ENCODE assay signal across 2 cellular contexts in genomic region chr12:21234395-21234794, GRCh38.
TF ChIP-seq lines count a peak whose summit lies in the region.

No MANE protein-coding gene starts in this region.

TF ChIP-seq in K562, 482 proteins besides CTCF, POLR2A, EP300 and RAD21 (continues in another document):
- no peak for TF ChIP-seq KHSRP (IDR thresholded peaks at IDR 0.05)
- no peak for TF ChIP-seq MXI1 (IDR thresholded peaks at IDR 0.05; ENCODE audit: low read depth, low read length)
- TF ChIP-seq WHSC1 (IDR thresholded peaks at IDR 0.05; ENCODE audit: low read length) = no peak
- TF ChIP-seq ZBTB17 (CRISPR knock-in tag; IDR thresholded peaks at IDR 0.05) = no peak
- TF ChIP-seq IFI16 (CRISPR knock-in tag; IDR thresholded peaks at IDR 0.05) = no peak
- TF ChIP-seq STAT5B (CRISPR knock-in tag; IDR thresholded peaks at IDR 0.05) = no peak
- 0 out of 2 replicates have a peak, but pooled peaks have one; percentile 53 for TF ChIP-seq ZNF175 (CRISPR knock-in tag; IDR thresholded peaks at IDR 0.05; ENCODE audit: low read depth)
- no peak for TF ChIP-seq ELF4 (CRISPR knock-in tag; IDR thresholded peaks at IDR 0.05)
- TF ChIP-seq ESRRB (CRISPR knock-in tag; IDR thresholded peaks at IDR 0.05; ENCODE audit: borderline replicate concordance) = no peak
- TF ChIP-seq ZNF23 (CRISPR knock-in tag; IDR thresholded peaks at IDR 0.05) = no peak
- TF ChIP-seq RCOR1 (IDR thresholded peaks at IDR 0.05; ENCODE audit: borderline replicate concordance in 1 of 2, low read depth in 2 of 2, low read length in 2 of 2) = no peak
- TF ChIP-seq ARID3A (IDR thresholded peaks at IDR 0.05; ENCODE audit: borderline replicate concordance, low read depth, low read length) = no peak
- no peak for TF ChIP-seq ATF4 (CRISPR knock-in tag; IDR thresholded peaks at IDR 0.05)
- TF ChIP-seq CSDE1 (IDR thresholded peaks at IDR 0.05) = no peak
- TF ChIP-seq ZFP91 (CRISPR knock-in tag; IDR thresholded peaks at IDR 0.05) = no peak
- 0 out of 2 replicates have a peak, but pooled peaks have one; percentile 12 for TF ChIP-seq ZNF140 (CRISPR knock-in tag; IDR thresholded peaks at IDR 0.05)
- peak; percentile 33; the same call in 1 of the 2 replicates for TF ChIP-seq HINFP (tag; conservative IDR thresholded peaks at IDR 0.05; ENCODE audit: low read depth)
- no peak for TF ChIP-seq KLF6 (CRISPR knock-in tag; IDR thresholded peaks at IDR 0.05; ENCODE audit: borderline replicate concordance)
- no peak for TF ChIP-seq ZNF609 (CRISPR knock-in tag; IDR thresholded peaks at IDR 0.05; ENCODE audit: borderline replicate concordance)
- TF ChIP-seq RBM39 (optimal IDR thresholded peaks at IDR 0.05; ENCODE audit: low read depth, low read length) = no peak
- TF ChIP-seq ZNF696 (CRISPR knock-in tag; conservative IDR thresholded peaks at IDR 0.05) = no peak

TF ChIP-seq in H1, 55 proteins besides CTCF, POLR2A, EP300 and RAD21:
- TF ChIP-seq GTF2F1 (IDR thresholded peaks at IDR 0.05; ENCODE audit: borderline replicate concordance, low read depth, low read length) (no peak), SIX5 (IDR thresholded peaks at IDR 0.05; ENCODE audit: low read depth, low read length) (no peak)
